25 cellular contexts compared by ENCODE assay signal in the genomic region with DNA sequence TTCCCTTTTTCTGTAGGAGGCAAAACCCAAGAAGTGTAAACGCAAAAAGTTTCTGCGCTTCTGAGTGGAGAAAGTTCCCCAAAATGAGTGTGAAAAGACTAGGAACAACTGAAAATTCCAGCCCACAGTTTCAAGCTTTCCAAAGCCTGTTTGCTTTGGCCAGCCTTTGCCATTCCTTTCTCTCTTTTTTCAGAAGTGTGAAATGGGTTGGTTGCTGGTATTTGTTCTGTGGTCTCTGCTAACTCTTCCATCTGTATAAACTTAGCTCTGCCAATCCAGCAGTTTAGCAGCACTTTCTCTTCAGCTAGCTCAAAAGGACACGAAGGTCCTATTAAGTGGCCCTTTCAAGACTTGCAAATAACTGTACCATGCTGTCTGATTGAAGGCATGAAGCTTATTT.
A peak's percentile ranks its signal among the peaks of the same experiment; 100 is the strongest.
DNase-seq lines count a peak whose midpoint lies in the region; ATAC-seq, FAIRE-seq and TF ChIP-seq lines count a peak whose summit lies in the region.
"Had no signal": no experiment of that assay in that cellular context is flagged by ENCODE, and none has a peak within 500 bp of the region (broad histone marks: within the 10 kb centered on the region; RNA-seq: fewer than 3 reads in every experiment).

No MANE protein-coding gene starts in this region.

- H3K27ac ChIP-seq in coronary artery (peak overlapping the region in 1 of 2 donors; percentile 76), lung (ENCODE audit: low read depth in 1 of 2, low read length in 1 of 2) (no peak overlapping the region), tibial nerve (peak overlapping the region in 3 of 4 donors; percentile 27 to 70 (median 64)), small intestine (ENCODE audit: low read depth in 1 of 2, low read length in 1 of 2) (no peak overlapping the region)
- H3K27ac ChIP-seq: 22Rv1, esophagus muscularis mucosa, hepatocyte had no signal

- no peak for FAIRE-seq in small intestine (lab: Jason Lieb, UNC)
- FAIRE-seq: GM19239, RCC 7860 had no signal

- WGBS in lung, 2 donors = 36 to 41% methylated on average over 3 of the region's 3 CpGs
- WGBS in tibial nerve, 2 donors = 37 to 49% methylated on average over 3 of the region's 3 CpGs
- WGBS in small intestine, 3 donors = 55 to 79% (median 75%) methylated on average over 3 of the region's 3 CpGs

- H3K4me1 ChIP-seq in lung (ENCODE audit: control insufficient read depth in 2 of 2, insufficient read depth in 2 of 2, low read length in 2 of 2) = peaks cover 3% of the 10 kb centered on the region in 2 donors
- H3K4me1 ChIP-seq in tibial nerve = peaks cover 0 to 24% (median 0%) of the 10 kb centered on the region in 4 donors
- no peaks in the 10 kb centered on the region for H3K4me1 ChIP-seq in small intestine (ENCODE audit: control insufficient read depth in 2 of 2, insufficient read depth in 1 of 2, low read depth in 1 of 2, low read length in 1 of 2)

- no peak for ATAC-seq in activated CD4-positive, alpha-beta T cell treated with anti-CD3 and anti-CD28 coated beads for 36 hours
- peak; percentile 41 for ATAC-seq in lung (ENCODE audit: insufficient read depth, low FRiP score)
- ATAC-seq: stimulated activated naive B cell treated with anti-CD40 and anti-IgM and Interleukin-4, amounts not matched to agents 10 μg/mL and 1 μg/mL and 100 μg/mL, for 72 hours; T-cell had no signal

- TF ChIP-seq POLR2A in tibial nerve (IDR thresholded peaks at IDR 0.05) = no peak

- H3K4me3 ChIP-seq in coronary artery (peak overlapping the region; percentile 10), lung (no peak overlapping the region), tibial nerve (no peak overlapping the region), small intestine (ENCODE audit: low read depth in 1 of 2, low read length in 2 of 2) (no peak overlapping the region)
- H3K4me3 ChIP-seq: esophagus muscularis mucosa, hepatocyte had no signal

- peak; percentile 10 for DNase-seq in activated CD4-positive, alpha-beta T cell treated with anti-CD3 and anti-CD28 coated beads, Interleukin-2, amount 10 ng/mL, durations not matched to agents 24 days and 14 days
- DNase-seq in activated CD4-positive, alpha-beta T cell treated with anti-CD3 and anti-CD28 coated beads for 36 hours = no peak
- DNase-seq in coronary artery (ENCODE audit: low spot score) = no peak
- no peak for DNase-seq in lung (ENCODE audit: low spot score)
- DNase-seq in tibial nerve (ENCODE audit: low spot score in 2 of 2) = peak in 1 of 2 donors; percentile 53
- no peak for DNase-seq in NCI-H2171 (lab: John Stamatoyannopoulos, UW)
- no peak for DNase-seq in small intestine
- no peak for DNase-seq in activated naive CD4-positive, alpha-beta T cell treated with anti-CD3 and anti-CD28 coated beads for 36 hours
- DNase-seq: activated CD4-positive, CD25-positive, alpha-beta regulatory T cell; amygdala; DMS53; kidney glomerular epithelial cell; NCI-H1092 treated with DMSO at 0.1 percent for 48 hours; posterior cingulate gyrus; stimulated activated CD4-positive, alpha-beta T cell treated with anti-CD3 and anti-CD28 coated beads, Interleukin-12 subunit alpha, Interleukin-12 subunit beta, amount 100 ng/mL, for 4 hours; stimulated activated naive B cell treated with anti-CD40 and anti-IgM and Interleukin-4, amounts not matched to agents 10 μg/mL and 1 μg/mL and 100 μg/mL, for 72 hours; T-cell had no signal

- CTCF ChIA-PET in activated CD4-positive, alpha-beta T cell treated with anti-CD3 and anti-CD28 coated beads for 36 hours (lab: Charles Lee) = interaction anchor here (0.8 kb wide), 1 partner anchor 37 kb away, joined by 3 read pairs; no protein-coding TSS in a partner anchor
- CTCF ChIA-PET in activated naive CD4-positive, alpha-beta T cell treated with anti-CD3 and anti-CD28 coated beads for 36 hours (lab: Charles Lee) = no interaction called here

- intact Hi-C loops in activated CD4-positive, alpha-beta T cell treated with anti-CD3 and anti-CD28 coated beads, Interleukin-2, amount 10 ng/mL, durations not matched to agents 24 days and 14 days (cut with micrococcal nuclease) = no loop called here
- intact Hi-C loops in activated CD4-positive, alpha-beta T cell treated with anti-CD3 and anti-CD28 coated beads for 36 hours (cut with DNase I, micrococcal nuclease) = no loop called here
- intact Hi-C loops in activated naive CD4-positive, alpha-beta T cell treated with anti-CD3 and anti-CD28 coated beads for 36 hours (cut with micrococcal nuclease) = no loop called here

- no peaks in the 10 kb centered on the region for H3K9me3 Mint-ChIP-seq in activated CD4-positive, alpha-beta T cell treated with anti-CD3 and anti-CD28 coated beads, Interleukin-2, amount 10 ng/mL, durations not matched to agents 24 days and 14 days
- no peaks in the 10 kb centered on the region for H3K9me3 Mint-ChIP-seq in activated CD4-positive, alpha-beta T cell treated with anti-CD3 and anti-CD28 coated beads for 36 hours (ENCODE audit: low read depth)
- peaks cover 1% of the 10 kb centered on the region for H3K9me3 Mint-ChIP-seq in activated naive CD4-positive, alpha-beta T cell treated with anti-CD3 and anti-CD28 coated beads for 36 hours
- H3K9me3 Mint-ChIP-seq: activated T-helper 2 cell treated with anti-CD3 and anti-CD28 coated beads, Interferon-gamma antibody, Interleukin-2, Interleukin-4, amounts not matched to agents 10 μg/mL and 5 μg/mL and 100 μg/mL, durations not matched to agents 14 hours and 24 hours and 36 hours; IgD-negative memory B cell; stimulated activated naive B cell treated with anti-CD40 and anti-IgM and Interleukin-4, amounts not matched to agents 10 μg/mL and 1 μg/mL and 100 μg/mL, for 72 hours; T-cell had no signal

- no peaks in the 10 kb centered on the region for H3K27me3 Mint-ChIP-seq in activated CD4-positive, alpha-beta T cell treated with anti-CD3 and anti-CD28 coated beads, Interleukin-2, amount 10 ng/mL, durations not matched to agents 24 days and 14 days
- H3K27me3 Mint-ChIP-seq in activated CD4-positive, alpha-beta T cell treated with anti-CD3 and anti-CD28 coated beads for 36 hours = peaks cover 5% of the 10 kb centered on the region
- no peaks in the 10 kb centered on the region for H3K27me3 Mint-ChIP-seq in activated naive CD4-positive, alpha-beta T cell treated with anti-CD3 and anti-CD28 coated beads for 36 hours (ENCODE audit: low read depth)
- H3K27me3 Mint-ChIP-seq: stimulated activated naive B cell treated with anti-CD40 and anti-IgM and Interleukin-4, amounts not matched to agents 10 μg/mL and 1 μg/mL and 100 μg/mL, for 72 hours had no signal

- H3K9me3 ChIP-seq in lung (ENCODE audit: control insufficient read depth in 2 of 2, insufficient read depth in 1 of 2, low read length in 1 of 2) (no peaks in the 10 kb centered on the region), tibial nerve (no peaks in the 10 kb centered on the region), small intestine (ENCODE audit: control insufficient read depth, low read depth) (no peaks in the 10 kb centered on the region)
- H3K9me3 ChIP-seq: esophagus muscularis mucosa had no signal

- H3K36me3 ChIP-seq in lung (ENCODE audit: control insufficient read depth in 2 of 2, insufficient read depth in 2 of 2, low read length in 2 of 2) = no peaks in the 10 kb centered on the region
- H3K36me3 ChIP-seq in tibial nerve = no peaks in the 10 kb centered on the region
- H3K36me3 ChIP-seq in small intestine (ENCODE audit: control insufficient read depth in 2 of 2, insufficient read depth in 2 of 2, low read length in 2 of 2) = no peaks in the 10 kb centered on the region
- H3K36me3 ChIP-seq: esophagus muscularis mucosa had no signal

- H3K27ac Mint-ChIP-seq in activated CD4-positive, alpha-beta T cell treated with anti-CD3 and anti-CD28 coated beads, Interleukin-2, amount 10 ng/mL, durations not matched to agents 24 days and 14 days = no peak overlapping the region
- H3K27ac Mint-ChIP-seq in activated CD4-positive, alpha-beta T cell treated with anti-CD3 and anti-CD28 coated beads for 36 hours = no peak overlapping the region
- H3K27ac Mint-ChIP-seq in activated naive CD4-positive, alpha-beta T cell treated with anti-CD3 and anti-CD28 coated beads for 36 hours = no peak overlapping the region
- H3K27ac Mint-ChIP-seq: activated T-helper 2 cell treated with anti-CD3 and anti-CD28 coated beads, Interferon-gamma antibody, Interleukin-2, Interleukin-4, amounts not matched to agents 10 μg/mL and 5 μg/mL and 100 μg/mL, durations not matched to agents 14 hours and 24 hours and 36 hours; IgD-negative memory B cell; stimulated activated naive B cell treated with anti-CD40 and anti-IgM and Interleukin-4, amounts not matched to agents 10 μg/mL and 1 μg/mL and 100 μg/mL, for 72 hours; T-cell had no signal

- H3K36me3 Mint-ChIP-seq in activated CD4-positive, alpha-beta T cell treated with anti-CD3 and anti-CD28 coated beads, Interleukin-2, amount 10 ng/mL, durations not matched to agents 24 days and 14 days (ENCODE audit: low read depth) = no peaks in the 10 kb centered on the region
- no peaks in the 10 kb centered on the region for H3K36me3 Mint-ChIP-seq in activated CD4-positive, alpha-beta T cell treated with anti-CD3 and anti-CD28 coated beads for 36 hours (ENCODE audit: low read depth)
- H3K36me3 Mint-ChIP-seq in activated naive CD4-positive, alpha-beta T cell treated with anti-CD3 and anti-CD28 coated beads for 36 hours (ENCODE audit: low read depth) = no peaks in the 10 kb centered on the region
- H3K36me3 Mint-ChIP-seq: CD14-positive monocyte; stimulated activated naive B cell treated with anti-CD40 and anti-IgM and Interleukin-4, amounts not matched to agents 10 μg/mL and 1 μg/mL and 100 μg/mL, for 72 hours; T-cell had no signal

- no peak for TF ChIP-seq CTCF in coronary artery (IDR thresholded peaks at IDR 0.05)
- no peak for TF ChIP-seq CTCF in lung (IDR thresholded peaks at IDR 0.05; ENCODE audit: control extremely low read depth, extremely low read depth)
- no peak for TF ChIP-seq CTCF in tibial nerve (IDR thresholded peaks at IDR 0.05)

- no peak overlapping the region for H3K4me3 Mint-ChIP-seq in activated CD4-positive, alpha-beta T cell treated with anti-CD3 and anti-CD28 coated beads, Interleukin-2, amount 10 ng/mL, durations not matched to agents 24 days and 14 days
- H3K4me3 Mint-ChIP-seq in activated CD4-positive, alpha-beta T cell treated with anti-CD3 and anti-CD28 coated beads for 36 hours = no peak overlapping the region
- no peak overlapping the region for H3K4me3 Mint-ChIP-seq in activated naive CD4-positive, alpha-beta T cell treated with anti-CD3 and anti-CD28 coated beads for 36 hours
- H3K4me3 Mint-ChIP-seq: CD14-positive monocyte; IgD-negative memory B cell; stimulated activated naive B cell treated with anti-CD40 and anti-IgM and Interleukin-4, amounts not matched to agents 10 μg/mL and 1 μg/mL and 100 μg/mL, for 72 hours; T-cell had no signal

- TF ChIP-seq EP300 in tibial nerve (IDR thresholded peaks at IDR 0.05) = peak in 1 of 2 donors; percentile 86

- H3K27me3 ChIP-seq in lung (ENCODE audit: control insufficient read depth, insufficient read depth) (no peaks in the 10 kb centered on the region), tibial nerve (no peaks in the 10 kb centered on the region), small intestine (ENCODE audit: control insufficient read depth in 2 of 2, insufficient read depth in 2 of 2, low read length in 2 of 2) (no peaks in the 10 kb centered on the region)
- H3K27me3 ChIP-seq: esophagus muscularis mucosa, hepatocyte had no signal

- POLR2A ChIA-PET in activated CD4-positive, alpha-beta T cell treated with anti-CD3 and anti-CD28 coated beads for 36 hours (lab: Charles Lee) = interaction anchor here (0.5 kb wide), 1 partner anchor 34 kb away, joined by 3 read pairs; no protein-coding TSS in a partner anchor

- H3K4me1 Mint-ChIP-seq in activated CD4-positive, alpha-beta T cell treated with anti-CD3 and anti-CD28 coated beads, Interleukin-2, amount 10 ng/mL, durations not matched to agents 24 days and 14 days = no peaks in the 10 kb centered on the region
- H3K4me1 Mint-ChIP-seq in activated CD4-positive, alpha-beta T cell treated with anti-CD3 and anti-CD28 coated beads for 36 hours = no peaks in the 10 kb centered on the region
- no peaks in the 10 kb centered on the region for H3K4me1 Mint-ChIP-seq in activated naive CD4-positive, alpha-beta T cell treated with anti-CD3 and anti-CD28 coated beads for 36 hours (ENCODE audit: low read depth)
- H3K4me1 Mint-ChIP-seq: IgD-negative memory B cell; stimulated activated naive B cell treated with anti-CD40 and anti-IgM and Interleukin-4, amounts not matched to agents 10 μg/mL and 1 μg/mL and 100 μg/mL, for 72 hours; T-cell had no signal

Comparison
In these comparisons a context has a peak if more than half of its experiments do, and no peak if none do; other contexts are left out.
1. H3K27ac ChIP-seq: peak in tibial nerve (3 of 4); none in lung (0 of 2) and small intestine (0 of 2).